Comparison of ENCODE assay signal across 10 cellular contexts in genomic region chr4:183200453-183200852, GRCh38.
DNase-seq lines count a peak whose midpoint lies in the region; ATAC-seq, FAIRE-seq and TF ChIP-seq lines count a peak whose summit lies in the region.
"Had no signal": no experiment of that assay in that cellular context is flagged by ENCODE, and none has a peak within 500 bp of the region (broad histone marks: within the 10 kb centered on the region; RNA-seq: fewer than 3 reads in every experiment).

No MANE protein-coding gene starts in this region.

- no peak overlapping the region for H4K5ac ChIP-seq in IMR-90 (ENCODE audit: low read depth, low read length)

- H3K36me3 Mint-ChIP-seq in T-helper 17 cell (ENCODE audit: low read depth): peaks cover 5% of the 10 kb centered on the region
- H3K36me3 Mint-ChIP-seq in activated naive CD8-positive, alpha-beta T cell treated with anti-CD3 and anti-CD28 coated beads for 36 hours: no peaks in the 10 kb centered on the region

- H3K56ac ChIP-seq in IMR-90 (ENCODE audit: extremely low read depth, insufficient read depth, low read length): no peak overlapping the region

- FAIRE-seq in A549 (lab: Jason Lieb, UNC): no peak

- WGBS in A549 (ENCODE audit: missing lambda C conversion rate): 11% methylated on average over 4 of the region's 4 CpGs
- WGBS in IMR-90 (ENCODE audit: extremely low coverage in 2 of 2, insufficient read length in 1 of 2), 2 experiments: no CpG with 5 or more reads among the region's 4 CpGs

- peak overlapping the region in 1 of 2 experiments; percentile 14; a peak in 1 of 6 replicates for H3K27ac ChIP-seq in A549
- H3K27ac ChIP-seq in IMR-90 (ENCODE audit: insufficient read depth, low read length): no peak overlapping the region
- H3K27ac ChIP-seq: BLaER1 treated with 17β-estradiol and CSF1 and Interleukin-3, amounts not matched to agents 10 nM and 100 nM had no signal

- H2AK5ac ChIP-seq in IMR-90 (ENCODE audit: low read depth, low read length): no peak overlapping the region

- H3K27ac Mint-ChIP-seq in T-helper 17 cell: no peak overlapping the region
- no peak overlapping the region for H3K27ac Mint-ChIP-seq in activated naive CD8-positive, alpha-beta T cell treated with anti-CD3 and anti-CD28 coated beads for 36 hours
- H3K27ac Mint-ChIP-seq: activated T-cell treated with anti-CD3 and anti-CD28 coated beads, Interleukin-2, amount 50 U/mL, for 72 hours had no signal

- no peaks in the 10 kb centered on the region for H3K9me3 Mint-ChIP-seq in activated naive CD8-positive, alpha-beta T cell treated with anti-CD3 and anti-CD28 coated beads for 36 hours
- H3K9me3 Mint-ChIP-seq: activated T-cell treated with anti-CD3 and anti-CD28 coated beads, Interleukin-2, amount 50 U/mL, for 72 hours had no signal

- intact Hi-C loops in IMR-90 (cut with micrococcal nuclease): no loop called here

- TF ChIP-seq EP300 in A549 (IDR thresholded peaks at IDR 0.05): no peak

- TF ChIP-seq POLR2A in A549 (IDR thresholded peaks at IDR 0.05; ENCODE audit: low read length) (no peak), IMR-90 (IDR thresholded peaks at IDR 0.05; ENCODE audit: low read depth, low read length) (no peak)

- H3K4me3 Mint-ChIP-seq in T-helper 17 cell: no peak overlapping the region
- H3K4me3 Mint-ChIP-seq in activated naive CD8-positive, alpha-beta T cell treated with anti-CD3 and anti-CD28 coated beads for 36 hours: no peak overlapping the region
- H3K4me3 Mint-ChIP-seq: activated T-cell treated with anti-CD3 and anti-CD28 coated beads, Interleukin-2, amount 50 U/mL, for 72 hours had no signal

- peak overlapping the region; percentile 6; the same call in 1 of the 2 replicates for H3K4ac ChIP-seq in IMR-90 (ENCODE audit: low read depth, low read length)

- peaks cover 26 to 64% of the 10 kb centered on the region in 2 experiments for H3K79me1 ChIP-seq in IMR-90 (ENCODE audit: low read depth in 1 of 2, low read length in 2 of 2)

- 0 out of 2 replicates have a peak overlapping the region, but pooled peaks have one; percentile 10 for H4K91ac ChIP-seq in IMR-90 (ENCODE audit: insufficient read depth, low read depth, low read length)

- 0 out of 4 replicates have a peak overlapping the region, but pooled peaks of 1 of the 2 experiments have one; percentile 12 for H4K8ac ChIP-seq in IMR-90 (ENCODE audit: low read depth in 2 of 2, low read length in 2 of 2)

- no peaks in the 10 kb centered on the region for H3K9me3 ChIP-seq in A549
- no peaks in the 10 kb centered on the region for H3K9me3 ChIP-seq in IMR-90 (ENCODE audit: control insufficient read depth, insufficient read depth, low read length)
- H3K9me3 ChIP-seq in T-helper 17 cell (ENCODE audit: control insufficient read depth, low read length, poor library complexity, severe bottlenecking): no peaks in the 10 kb centered on the region
- H3K9me3 ChIP-seq: BLaER1 treated with 17β-estradiol and CSF1 and Interleukin-3, amounts not matched to agents 10 nM and 100 nM had no signal

- H3K14ac ChIP-seq in IMR-90 (replicated peaks; ENCODE audit: low read depth, low read length): 0 out of 2 replicates have a peak overlapping the region, but pooled peaks have one; percentile 24

- peaks cover 2% of the 10 kb centered on the region for H3K4me1 Mint-ChIP-seq in T-helper 17 cell
- H3K4me1 Mint-ChIP-seq in activated naive CD8-positive, alpha-beta T cell treated with anti-CD3 and anti-CD28 coated beads for 36 hours: no peaks in the 10 kb centered on the region

- CTCF ChIA-PET in A549 (lab: Yijun Ruan, JAX) (no interaction called here), IMR-90 (lab: Yijun Ruan, JAX) (no interaction called here)

- no peak overlapping the region for H3K9ac ChIP-seq in IMR-90 (ENCODE audit: low read depth, low read length)
- H3K9ac ChIP-seq: BLaER1 treated with 17β-estradiol and CSF1 and Interleukin-3, amounts not matched to agents 10 nM and 100 nM had no signal

- peaks cover 4% of the 10 kb centered on the region; the same call in 1 of the 2 replicates for H4K20me1 ChIP-seq in IMR-90 (ENCODE audit: insufficient read depth, low read length)
- H4K20me1 ChIP-seq: BLaER1 treated with 17β-estradiol and CSF1 and Interleukin-3, amounts not matched to agents 10 nM and 100 nM had no signal

- DNase-seq in A549 (ENCODE audit: low read depth in 1 of 2, low spot score in 1 of 2) (peak in 1 of 2 experiments; percentile 46), IMR-90 (peak; percentile 92), choroid plexus epithelial cell (ENCODE audit: low read depth) (peak; percentile 96), medulla oblongata (ENCODE audit: extremely low spot score) (peak; percentile 67), T-helper 17 cell (no peak), inferior parietal cortex (ENCODE audit: extremely low spot score) (no peak), NCI-H82 treated with DMSO at 0.1 percent for 48 hours (lab: John Stamatoyannopoulos, UW; ENCODE audit: unreplicated experiment) (no peak)
- DNase-seq in activated naive CD8-positive, alpha-beta T cell treated with anti-CD3 and anti-CD28 coated beads for 36 hours: no peak
- DNase-seq: activated T-cell treated with anti-CD3 and anti-CD28 coated beads, Interleukin-2, amount 50 U/mL, for 72 hours had no signal

- no peak for TF ChIP-seq CTCF in A549 (IDR thresholded peaks at IDR 0.05)
- no peak for TF ChIP-seq CTCF in IMR-90 (conservative IDR thresholded peaks at IDR 0.05; ENCODE audit: low read depth, low read length)
- TF ChIP-seq CTCF in choroid plexus epithelial cell (conservative IDR thresholded peaks at IDR 0.05; ENCODE audit: low read depth, low read length): no peak

- H3K27me3 Mint-ChIP-seq in T-helper 17 cell: peaks cover 6% of the 10 kb centered on the region
- no peaks in the 10 kb centered on the region for H3K27me3 Mint-ChIP-seq in activated naive CD8-positive, alpha-beta T cell treated with anti-CD3 and anti-CD28 coated beads for 36 hours

- POLR2A ChIA-PET in A549 (lab: Yijun Ruan, JAX): no interaction called here
- POLR2A ChIA-PET in IMR-90 (lab: Charles Lee; ENCODE audit: unreplicated experiment): no interaction called here

- H2BK20ac ChIP-seq in IMR-90 (ENCODE audit: low read depth, low read length): no peak overlapping the region

- TF ChIP-seq RAD21 in A549 (conservative IDR thresholded peaks at IDR 0.05 in 1 of 2, IDR thresholded peaks at IDR 0.05 in 1 of 2) (no peak), IMR-90 (IDR thresholded peaks at IDR 0.05; ENCODE audit: low read length) (peak; percentile 16)

- H3K4me3 ChIP-seq in A549 (no peak overlapping the region), IMR-90 (ENCODE audit: insufficient read depth, low read depth, low read length) (no peak overlapping the region), choroid plexus epithelial cell (ENCODE audit: low read depth, low read length) (no peak overlapping the region)
- H3K4me3 ChIP-seq: BLaER1 treated with 17β-estradiol and CSF1 and Interleukin-3, amounts not matched to agents 10 nM and 100 nM had no signal

- H3K9me1 ChIP-seq in IMR-90 (ENCODE audit: insufficient read depth, low read length): no peaks in the 10 kb centered on the region; the same call in none of the 2 replicates

- peak overlapping the region; percentile 31 for H3K4me2 ChIP-seq in A549
- peak overlapping the region; percentile 44; the same call in 1 of the 2 replicates for H3K4me2 ChIP-seq in IMR-90 (ENCODE audit: low read depth, low read length)
- H3K4me2 ChIP-seq: BLaER1 treated with 17β-estradiol and CSF1 and Interleukin-3, amounts not matched to agents 10 nM and 100 nM had no signal

- H3K4me1 ChIP-seq in A549: peaks cover 11% of the 10 kb centered on the region
- H3K4me1 ChIP-seq in IMR-90 (ENCODE audit: control insufficient read depth, insufficient read depth, low read length): peaks cover 4% of the 10 kb centered on the region

- dilution Hi-C loops in IMR-90 (cut with HindIII; ENCODE audit: low sequenced_read_pairs, unreplicated experiment): no loop called here

- no peak overlapping the region for H3K18ac ChIP-seq in IMR-90 (ENCODE audit: low read depth, low read length)

- BruUV-seq in IMR-90 (replicated peaks; lab: Mats Ljungman, UMichigan): no TSS peak

- H2AFZ ChIP-seq in IMR-90 (replicated peaks; ENCODE audit: low read length, poor library complexity): no peak overlapping the region

- 0 out of 2 replicates have a peak overlapping the region, but pooled peaks have one; percentile 1 for H2BK120ac ChIP-seq in IMR-90 (ENCODE audit: low read depth, low read length)

- H3K23ac ChIP-seq in IMR-90 (ENCODE audit: low read depth, low read length): no peak overlapping the region

- no peak overlapping the region for H2BK15ac ChIP-seq in IMR-90 (ENCODE audit: low read depth, low read length)

- H3K36me3 ChIP-seq in IMR-90 (ENCODE audit: control insufficient read depth, insufficient read depth, low read length): peaks cover 7% of the 10 kb centered on the region

- H3K27me3 ChIP-seq in IMR-90 (ENCODE audit: control insufficient read depth, insufficient read depth, low read length): no peaks in the 10 kb centered on the region
- H3K27me3 ChIP-seq: BLaER1 treated with 17β-estradiol and CSF1 and Interleukin-3, amounts not matched to agents 10 nM and 100 nM had no signal

- H2AK9ac ChIP-seq in IMR-90 (replicated peaks; ENCODE audit: low read depth, low read length, poor library complexity): no peak overlapping the region

- H2BK5ac ChIP-seq in IMR-90 (ENCODE audit: low read depth, low read length, poor library complexity, severe bottlenecking): peak overlapping the region; percentile 22

- ATAC-seq in A549: peak; percentile 65 to 66; a peak in 5 of 6 replicates
- peak; percentile 64 for ATAC-seq in IMR-90 (ENCODE audit: low read depth)
- ATAC-seq in T-helper 17 cell: no peak
- ATAC-seq: activated T-cell treated with anti-CD3 and anti-CD28 coated beads, Interleukin-2, amount 50 U/mL, for 72 hours had no signal

- in situ Hi-C loops in IMR-90 (cut with MboI; ENCODE audit: low sequenced_read_pairs): no loop called here

TF ChIP-seq in A549, 52 proteins besides CTCF, POLR2A, EP300 and RAD21 (continues in another document):
- TF ChIP-seq MAX (IDR thresholded peaks at IDR 0.05): 0 out of 2 replicates have a peak, but pooled peaks have one; percentile 39

TF ChIP-seq in IMR-90, 13 proteins besides CTCF, POLR2A, EP300 and RAD21:
- TF ChIP-seq MXI1 (IDR thresholded peaks at IDR 0.05; ENCODE audit: borderline replicate concordance, low read depth, low read length) (peak; percentile 83; the same call in 1 of the 2 replicates), MAZ (IDR thresholded peaks at IDR 0.05; ENCODE audit: borderline replicate concordance, low read depth, low read length) (no peak), USF2 (IDR thresholded peaks at IDR 0.05; ENCODE audit: low read depth, low read length) (peak; percentile 88)

Comparison
In these comparisons a context has a peak if more than half of its experiments do, and no peak if none do; other contexts are left out.
1. DNase-seq: peak in IMR-90 (single experiment), choroid plexus epithelial cell (single experiment) and medulla oblongata (single experiment); none in T-helper 17 cell (0 of 3), activated naive CD8-positive, alpha-beta T cell treated with anti-CD3 and anti-CD28 coated beads for 36 hours (single experiment), inferior parietal cortex (single experiment) and NCI-H82 treated with DMSO at 0.1 percent for 48 hours (single experiment).